Comparison of ENCODE assay signal across 25 cellular contexts in genomic region chr1:198380275-198380674, GRCh38.
"Had no signal": no experiment of that assay in that cellular context is flagged by ENCODE, and none has a peak within 500 bp of the region (broad histone marks: within the 10 kb centered on the region; RNA-seq: fewer than 3 reads in every experiment).

No MANE protein-coding gene starts in this region.

- H3K36me3 ChIP-seq: esophagus muscularis mucosa, gastrocnemius medialis, heart right ventricle, left ventricle myocardium inferior, lower lobe of right lung, ovary, right atrium auricular region, sigmoid colon, tibial nerve, upper lobe of right lung, vagina had no signal

- H3K27me3 ChIP-seq: esophagus muscularis mucosa, gastrocnemius medialis, heart right ventricle, ovary, right atrium auricular region, sigmoid colon, testis, tibial nerve, upper lobe of right lung, vagina had no signal

- H3K9me3 Mint-ChIP-seq: effector memory CD8-positive, alpha-beta T cell; neural crest cell had no signal

- H3K27ac Mint-ChIP-seq: memory B cell; natural killer cell; stimulated activated naive B cell treated with anti-CD40 and anti-IgM and Interleukin-4, amounts not matched to agents 10 μg/mL and 1 μg/mL and 100 μg/mL, for 72 hours; stimulated activated naive CD8-positive, alpha-beta T cell treated with anti-CD3 and anti-CD28 coated beads, Interleukin-15, amount 100 ng/mL, for 72 hours had no signal

- H3K36me3 Mint-ChIP-seq: mesothelial cell of epicardium; stimulated activated naive B cell treated with anti-CD40 and anti-IgM and Interleukin-4, amounts not matched to agents 10 μg/mL and 1 μg/mL and 100 μg/mL, for 72 hours had no signal

- H3K4me3 Mint-ChIP-seq: effector memory CD8-positive, alpha-beta T cell; memory B cell; mesothelial cell of epicardium; natural killer cell; neural crest cell; stimulated activated naive B cell treated with anti-CD40 and anti-IgM and Interleukin-4, amounts not matched to agents 10 μg/mL and 1 μg/mL and 100 μg/mL, for 72 hours had no signal

- H3K4me3 ChIP-seq: esophagus muscularis mucosa, gastrocnemius medialis, heart right ventricle, left ventricle myocardium inferior, lower lobe of right lung, ovary, right atrium auricular region, sigmoid colon, skin epidermis, testis, tibial nerve, upper lobe of right lung, vagina had no signal

- H3K4me1 ChIP-seq: esophagus muscularis mucosa, gastrocnemius medialis, heart right ventricle, left ventricle myocardium inferior, lower lobe of right lung, right atrium auricular region, sigmoid colon, testis, upper lobe of right lung, vagina had no signal

- H3K4me1 Mint-ChIP-seq: memory B cell, neural crest cell had no signal

- H3K9me3 ChIP-seq: gastrocnemius medialis, lower lobe of right lung, ovary, right atrium auricular region, testis, tibial nerve, upper lobe of right lung, vagina had no signal

- FAIRE-seq: kidney had no signal

- H3K27me3 Mint-ChIP-seq: effector memory CD8-positive, alpha-beta T cell; stimulated activated naive B cell treated with anti-CD40 and anti-IgM and Interleukin-4, amounts not matched to agents 10 μg/mL and 1 μg/mL and 100 μg/mL, for 72 hours; stimulated activated naive CD8-positive, alpha-beta T cell treated with anti-CD3 and anti-CD28 coated beads, Interleukin-15, amount 100 ng/mL, for 72 hours had no signal

- H3K27ac ChIP-seq: epithelial cell of prostate, esophagus muscularis mucosa, gastrocnemius medialis, heart right ventricle, left ventricle myocardium inferior, lower lobe of right lung, ovary, right atrium auricular region, sigmoid colon, skin epidermis, testis, tibial nerve, upper lobe of right lung, vagina had no signal

- DNase-seq: effector memory CD8-positive, alpha-beta T cell; gastrocnemius medialis; heart right ventricle; kidney; left cardiac atrium; left ventricle myocardium inferior; lower lobe of right lung; natural killer cell; ovary; sigmoid colon; stimulated activated CD4-positive, alpha-beta T cell treated with anti-CD3 and anti-CD28 coated beads, Interleukin-2, amount 100 ng/mL, for 24 hours; stimulated activated CD4-positive, alpha-beta T cell treated with anti-CD3 and anti-CD28 coated beads, Interleukin-4, amount 100 ng/mL, for 4 hours; stimulated activated naive B cell treated with anti-CD40 and anti-IgM and Interleukin-4, amounts not matched to agents 10 μg/mL and 1 μg/mL and 100 μg/mL, for 72 hours; stimulated activated naive CD8-positive, alpha-beta T cell treated with anti-CD3 and anti-CD28 coated beads, Interleukin-15, amount 100 ng/mL, for 72 hours; testis; upper lobe of right lung had no signal

- ATAC-seq: effector memory CD8-positive, alpha-beta T cell; gastrocnemius medialis; heart right ventricle; left cardiac atrium; lower lobe of right lung; natural killer cell; stimulated activated naive B cell treated with anti-CD40 and anti-IgM and Interleukin-4, amounts not matched to agents 10 μg/mL and 1 μg/mL and 100 μg/mL, for 72 hours; stimulated activated naive CD8-positive, alpha-beta T cell treated with anti-CD3 and anti-CD28 coated beads, Interleukin-15, amount 100 ng/mL, for 72 hours; upper lobe of right lung had no signal
